1 cellular context compared by ENCODE assay signal in the genomic region with DNA sequence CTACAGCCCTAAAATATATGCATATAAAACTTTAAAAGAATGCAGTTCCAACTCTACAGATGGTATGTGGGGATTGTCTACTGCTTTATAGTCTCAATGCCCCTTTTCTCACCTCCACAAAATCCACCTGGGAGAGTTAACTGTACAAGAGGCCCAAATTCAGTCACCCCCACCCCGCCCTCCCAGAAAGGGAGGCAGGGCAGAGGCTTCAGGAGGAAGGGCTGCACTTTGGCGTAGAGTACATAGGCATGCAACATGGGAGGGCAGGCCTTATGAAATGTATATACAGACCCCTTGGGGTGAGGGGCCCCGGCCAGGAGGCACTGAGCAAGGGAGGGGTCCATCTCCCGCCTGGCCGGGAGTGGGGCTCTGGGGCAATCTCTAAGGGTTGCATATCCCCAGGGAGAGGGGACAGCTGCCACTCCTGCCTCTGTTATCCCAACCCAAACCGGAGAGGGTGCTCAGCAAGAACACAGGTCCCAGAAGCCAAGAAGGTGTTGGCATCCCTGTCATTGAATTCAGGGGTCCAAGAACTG.
TF ChIP-seq lines count a peak whose summit lies in the region.

No MANE protein-coding gene starts in this region.

TF ChIP-seq in neural cell, 6 proteins besides CTCF, POLR2A, EP300 and RAD21 (continued from another document):
- TF ChIP-seq SMC3 (conservative IDR thresholded peaks at IDR 0.05; ENCODE audit: poor library complexity) = no peak
- TF ChIP-seq MXI1 (conservative IDR thresholded peaks at IDR 0.05; ENCODE audit: poor library complexity, severe bottlenecking) = no peak
- TF ChIP-seq EZH2 (IDR thresholded peaks at IDR 0.05; ENCODE audit: borderline replicate concordance, insufficient read depth, low read length, poor library complexity, severe bottlenecking) = no peak
- no peak for TF ChIP-seq POLR2AphosphoS5 (IDR thresholded peaks at IDR 0.05)
- no peak for TF ChIP-seq TAF1 (IDR thresholded peaks at IDR 0.05; ENCODE audit: low read depth)
